In the genomic region with DNA sequence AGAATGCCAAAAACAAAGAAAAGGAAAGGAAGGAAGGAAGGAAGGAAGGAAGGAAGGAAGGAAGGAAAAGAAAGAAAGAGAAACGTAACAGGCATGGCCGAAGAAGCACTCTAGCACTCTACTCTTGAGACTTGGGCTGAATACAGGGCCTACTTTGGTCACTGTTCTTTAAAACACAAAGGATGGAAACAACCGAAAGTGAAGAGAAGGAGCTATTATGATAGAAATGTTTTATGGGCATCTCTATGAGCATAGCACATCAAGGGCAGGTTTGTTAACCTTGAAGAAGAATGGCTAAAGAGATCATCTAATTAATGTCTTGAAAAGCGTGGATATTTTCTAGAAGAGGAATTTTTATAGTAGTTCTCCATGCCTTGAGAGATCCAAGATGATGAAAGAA, we compare ENCODE assay signal across 40 cellular contexts. TPM values are rescaled to one million over a fixed set of nuclear protein-coding genes. Genes with fewer than 3 reads are reported as not detected.
"Had no signal": no experiment of that assay in that cellular context is flagged by ENCODE, and none has a peak within 500 bp of the region (broad histone marks: within the 10 kb centered on the region; RNA-seq: fewer than 3 reads in every experiment).

No MANE protein-coding gene starts in this region.

- H3K27me3 ChIP-seq: MG63 had no signal

- H3K9me3 ChIP-seq: MG63 had no signal

- DNase-seq: Karpas-422, Kasumi-1, MG63, MM.1S, MV-4-11, NCI-H1048, NCI-H1092, NCI-H1092 treated with DMSO at 0.1 percent for 48 hours, NCI-H1105, NCI-H1105 treated with DMSO at 0.1 percent for 48 hours, NCI-H1417, NCI-H1417 treated with DMSO at 0.1 percent for 48 hours, NCI-H1436, NCI-H1436 treated with DMSO at 0.1 percent for 48 hours, NCI-H146, NCI-H1694, NCI-H1694 treated with DMSO at 0.1 percent for 48 hours, NCI-H187, NCI-H187 treated with DMSO at 0.1 percent for 48 hours, NCI-H1930, NCI-H2029 treated with DMSO at 0.1 percent for 48 hours, NCI-H2081, NCI-H2081 treated with DMSO at 0.1 percent for 48 hours, NCI-H2107, NCI-H2171, NCI-H2171 treated with DMSO at 0.1 percent for 48 hours, NCI-H2227 treated with DMSO at 0.1 percent for 48 hours, NCI-H226, NCI-H345, NCI-H446, NCI-H446 treated with DMSO at 0.1 percent for 48 hours, NCI-H510A, NCI-H510A treated with DMSO at 0.1 percent for 48 hours, NCI-H524, NCI-H524 treated with DMSO at 0.1 percent for 48 hours, NCI-H526 had no signal

- H3K4me3 ChIP-seq: MG63 had no signal

- H3K36me3 ChIP-seq: MG63 had no signal

RNA-seq across cellular contexts. Expression of a gene that starts 15.9 kb away (rescaled TPM):
- total RNA-seq: LHCN-M2, M059J, MCF 10A, NCI-H460 had no signal
